15 cellular contexts compared by ENCODE assay signal in genomic region chr11:64076764-64077163, GRCh38. TPM values are rescaled to one million over a fixed set of nuclear protein-coding genes. Genes with fewer than 3 reads are reported as not detected.
DNase-seq lines count a peak whose midpoint lies in the region; ATAC-seq and TF ChIP-seq lines count a peak whose summit lies in the region.
"Had no signal": no experiment of that assay in that cellular context is flagged by ENCODE, and none has a peak within 500 bp of the region (broad histone marks: within the 10 kb centered on the region; RNA-seq: fewer than 3 reads in every experiment).

No MANE protein-coding gene starts in this region.

- no peak overlapping the region for H3K4me3 Mint-ChIP-seq in Caco-2 (ENCODE audit: unreplicated experiment)
- H3K4me3 Mint-ChIP-seq: GM23338 had no signal

- no peak overlapping the region for H4K91ac ChIP-seq in neuronal stem cell (ENCODE audit: low read depth, low read length, poor library complexity)

- TF ChIP-seq CTCF in heart right ventricle (IDR thresholded peaks at IDR 0.05) = no peak
- TF ChIP-seq CTCF in Caco-2 (IDR thresholded peaks at IDR 0.05; ENCODE audit: insufficient read depth in 1 of 2, low read depth in 1 of 2, low read length in 1 of 2, severe bottlenecking in 1 of 2, unreplicated experiment in 1 of 2) = no peak
- no peak for TF ChIP-seq CTCF in coronary artery (IDR thresholded peaks at IDR 0.05)

- no peak overlapping the region for H3K4me2 ChIP-seq in neuronal stem cell (ENCODE audit: insufficient read depth, low read length, poor library complexity, severe bottlenecking)
- H3K4me2 ChIP-seq: BLaER1, GM23338 had no signal

- ATAC-seq in Right ventricle myocardium inferior (peak; percentile 22), heart right ventricle (peak in 6 of 8 donors; percentile 18 to 65 (median 50))
- ATAC-seq: GM23338 had no signal

- no peaks in the 10 kb centered on the region for H3K9me3 Mint-ChIP-seq in Caco-2 (ENCODE audit: unreplicated experiment)
- H3K9me3 Mint-ChIP-seq: CD8-positive, alpha-beta memory T cell; GM23338 had no signal

- no TSS peak for BruUV-seq in Caco-2 (replicated peaks; lab: Mats Ljungman, UMichigan)

- H3K23ac ChIP-seq in neuronal stem cell (ENCODE audit: low read depth, low read length, poor library complexity) = no peak overlapping the region

- H3K36me3 Mint-ChIP-seq in Caco-2 (ENCODE audit: insufficient read depth, unreplicated experiment) = peaks cover 7% of the 10 kb centered on the region
- H3K36me3 Mint-ChIP-seq: CD8-positive, alpha-beta memory T cell had no signal

- 53 to 59% methylated on average over 8 of the region's 8 CpGs for WGBS in heart right ventricle, 2 donors
- WGBS in neuronal stem cell (ENCODE audit: extremely low coverage in 2 of 2, insufficient read length in 2 of 2, insufficient replicate concordance in 1 of 2), 2 donors = no CpG with 5 or more reads among the region's 8 CpGs

- no peak overlapping the region for H3K4me3 ChIP-seq in heart right ventricle
- H3K4me3 ChIP-seq in neuronal stem cell (ENCODE audit: low read length in 2 of 2) = no peak overlapping the region
- H3K4me3 ChIP-seq in Caco-2 (ENCODE audit: low read depth, low read length) = no peak overlapping the region
- H3K4me3 ChIP-seq in coronary artery = no peak overlapping the region
- H3K4me3 ChIP-seq: BLaER1, GM23338 had no signal

- H2BK15ac ChIP-seq in neuronal stem cell (ENCODE audit: low read length) = peak overlapping the region; percentile 32

- H2AK5ac ChIP-seq in neuronal stem cell (ENCODE audit: low read depth, low read length) = peak overlapping the region; percentile 63

- H2AFZ ChIP-seq in neuronal stem cell (ENCODE audit: low read length) = no peak overlapping the region
- H2AFZ ChIP-seq: GM23338 had no signal

- no peak overlapping the region for H3K4ac ChIP-seq in neuronal stem cell (ENCODE audit: low read length)

- no peak overlapping the region for H3K27ac Mint-ChIP-seq in Caco-2 (ENCODE audit: unreplicated experiment)
- H3K27ac Mint-ChIP-seq: GM23338 had no signal

- no peak overlapping the region for H2BK120ac ChIP-seq in neuronal stem cell (ENCODE audit: low read depth, low read length)

- H2BK12ac ChIP-seq in neuronal stem cell (ENCODE audit: low read length) = peak overlapping the region; percentile 50

- CTCF ChIA-PET in Caco-2 (lab: Charles Lee) = no interaction called here

- DNase-seq in Right ventricle myocardium inferior (ENCODE audit: missing footprints) = no peak
- DNase-seq in cardiac septum (ENCODE audit: low spot score) = no peak
- DNase-seq in heart right ventricle = no peak
- DNase-seq in neuronal stem cell (ENCODE audit: low spot score) = no peak
- DNase-seq in stimulated activated CD4-positive, alpha-beta T cell treated with anti-CD3 and anti-CD28 coated beads, Interleukin-12 subunit alpha, Interleukin-12 subunit beta, amount 100 ng/mL, for 4 hours = no peak
- DNase-seq in Caco-2 = no peak
- no peak for DNase-seq in coronary artery (ENCODE audit: low spot score)
- DNase-seq: CD8-positive, alpha-beta memory T cell; DMS53; GF-D8; H7 had no signal

- H3K36me3 ChIP-seq in heart right ventricle = no peaks in the 10 kb centered on the region
- no peaks in the 10 kb centered on the region for H3K36me3 ChIP-seq in neuronal stem cell (replicated peaks in 1 of 2; ENCODE audit: control insufficient read depth in 2 of 2, insufficient read depth in 2 of 2, low read length in 2 of 2)
- H3K36me3 ChIP-seq in Caco-2 (ENCODE audit: control insufficient read depth, insufficient read depth, low read length) = no peaks in the 10 kb centered on the region; the same call in 1 of the 2 replicates

- no peak overlapping the region for H2BK5ac ChIP-seq in neuronal stem cell (ENCODE audit: low read length)

- no peak overlapping the region for H3K14ac ChIP-seq in neuronal stem cell (ENCODE audit: low read length)

- POLR2A ChIA-PET in Caco-2 (lab: Charles Lee) = no interaction called here

- H3K27me3 Mint-ChIP-seq in Caco-2 (ENCODE audit: insufficient read depth, unreplicated experiment) = no peaks in the 10 kb centered on the region
- H3K27me3 Mint-ChIP-seq: CD8-positive, alpha-beta memory T cell had no signal

- H3K4me1 Mint-ChIP-seq in Caco-2 (ENCODE audit: low read depth, unreplicated experiment) = no peaks in the 10 kb centered on the region
- H3K4me1 Mint-ChIP-seq: GM23338 had no signal

- no peak overlapping the region for H3K18ac ChIP-seq in neuronal stem cell (ENCODE audit: low read length)

- H3K9ac ChIP-seq in neuronal stem cell (ENCODE audit: low read depth, low read length, poor library complexity) = no peak overlapping the region
- H3K9ac ChIP-seq: BLaER1 had no signal

- no peak overlapping the region for H4K8ac ChIP-seq in neuronal stem cell (ENCODE audit: low read depth, low read length)

- no peaks in the 10 kb centered on the region for H3K79me1 ChIP-seq in neuronal stem cell (ENCODE audit: low read depth, low read length)

- H3K9me3 ChIP-seq in heart right ventricle = no peaks in the 10 kb centered on the region
- H3K9me3 ChIP-seq in neuronal stem cell (replicated peaks in 1 of 2; ENCODE audit: control insufficient read depth in 2 of 2, insufficient read depth in 1 of 2, low read depth in 1 of 2, low read length in 2 of 2) = no peaks in the 10 kb centered on the region
- H3K9me3 ChIP-seq in Caco-2 = no peaks in the 10 kb centered on the region
- H3K9me3 ChIP-seq: BLaER1 had no signal

- H3K27me3 ChIP-seq in heart right ventricle (no peaks in the 10 kb centered on the region), neuronal stem cell (ENCODE audit: control insufficient read depth in 3 of 3, insufficient read depth in 3 of 3, low read depth in 1 of 3, low read length in 3 of 3) (peaks cover 0 to 2% (median 0%) of the 10 kb centered on the region in 3 experiments), Caco-2 (replicated peaks; ENCODE audit: control insufficient read depth, insufficient read depth, low read length) (no peaks in the 10 kb centered on the region)
- H3K27me3 ChIP-seq: BLaER1 had no signal

- H3K4me1 ChIP-seq in heart right ventricle (peaks cover 7 to 56% (median 36%) of the 10 kb centered on the region in 9 donors), neuronal stem cell (ENCODE audit: control insufficient read depth in 2 of 2, insufficient read depth in 1 of 2, low read depth in 1 of 2, low read length in 2 of 2) (peaks cover 9 to 15% of the 10 kb centered on the region in 2 donors), Caco-2 (no peaks in the 10 kb centered on the region)

- H3K27ac ChIP-seq in heart right ventricle (no peak overlapping the region), neuronal stem cell (replicated peaks; ENCODE audit: low read length) (no peak overlapping the region), coronary artery (no peak overlapping the region)
- H3K27ac ChIP-seq: 22Rv1, BLaER1, HL-60 had no signal

- intact Hi-C loops in Right ventricle myocardium inferior (cut with DNase I) = loop anchor here (5.0 kb wide), 1 partner anchor 46 kb away; no protein-coding TSS in a partner anchor
- intact Hi-C loops in cardiac septum (cut with DNase I) = no loop called here
- intact Hi-C loops in heart right ventricle (cut with DNase I) = no loop called here
- intact Hi-C loops in Caco-2 (cut with micrococcal nuclease; ENCODE audit: unreplicated experiment) = no loop called here

RNA-seq across cellular contexts. Expression of gene FLRT1, which starts 41.0 kb away (rescaled TPM):
- total RNA-seq in Right ventricle myocardium inferior (0.57 TPM), cardiac septum (1.2 TPM), heart right ventricle (under 1 TPM; 0.17 to 0.83 (median 0.39) TPM), Caco-2 (2022) (0.14 and 0.39 TPM in 2 replicates)
- polyA plus RNA-seq in heart right ventricle = under 1 TPM; 0.22 to 0.44 TPM
- polyA plus RNA-seq in neuronal stem cell (2013, experiment 1 of 2) = 0.88 TPM
- 0.94 TPM for polyA plus RNA-seq in neuronal stem cell (2013, experiment 2 of 2)
- total RNA-seq: CD8-positive, alpha-beta memory T cell had no signal
- polyA plus RNA-seq: CD8-positive, alpha-beta memory T cell had no signal
